Comparison of ENCODE assay signal across 24 cellular contexts in genomic region chr9:99144966-99145365, GRCh38. TPM values are rescaled to one million over a fixed set of nuclear protein-coding genes. Genes with fewer than 3 reads are reported as not detected.
DNase-seq lines count a peak whose midpoint lies in the region; ATAC-seq, FAIRE-seq and TF ChIP-seq lines count a peak whose summit lies in the region.
"Had no signal": no experiment of that assay in that cellular context is flagged by ENCODE, and none has a peak within 500 bp of the region (broad histone marks: within the 10 kb centered on the region; RNA-seq: fewer than 3 reads in every experiment).

No MANE protein-coding gene starts in this region.

- H3K79me2 ChIP-seq in HepG2 (ENCODE audit: insufficient read depth, low read length) (no peaks in the 10 kb centered on the region), K562 (ENCODE audit: control insufficient read depth, insufficient read depth, low read length) (no peaks in the 10 kb centered on the region)

- no peak for TF ChIP-seq POLR2A in HepG2 (IDR thresholded peaks at IDR 0.05; ENCODE audit: insufficient read depth in 1 of 2, low read depth in 2 of 2, low read length in 2 of 2)
- no peak for TF ChIP-seq POLR2A in right lobe of liver (IDR thresholded peaks at IDR 0.05)
- TF ChIP-seq POLR2A in K562 (conservative IDR thresholded peaks at IDR 0.05): no peak

- H3K36me3 ChIP-seq in HepG2 (replicated peaks in 1 of 2; ENCODE audit: control insufficient read depth in 1 of 2, insufficient read depth in 2 of 2, low read length in 2 of 2): peaks cover 4 to 36% of the 10 kb centered on the region in 2 experiments; a peak in 4 of 5 replicates
- peaks cover 0 to 25% (median 4%) of the 10 kb centered on the region in 4 donors for H3K36me3 ChIP-seq in right lobe of liver
- H3K36me3 ChIP-seq in CD8-positive, alpha-beta T cell (ENCODE audit: insufficient read depth, low read length): peaks cover 41% of the 10 kb centered on the region
- peaks cover 98% of the 10 kb centered on the region for H3K36me3 ChIP-seq in K562 (ENCODE audit: control insufficient read depth, insufficient read depth, low read length)
- H3K36me3 ChIP-seq in effector memory CD4-positive, alpha-beta T cell (ENCODE audit: control insufficient read depth, insufficient read depth, low read length): peaks cover 64% of the 10 kb centered on the region

- ATAC-seq in HepG2: no peak
- ATAC-seq in right lobe of liver: no peak
- ATAC-seq in CD8-positive, alpha-beta T cell: no peak
- no peak for ATAC-seq in K562
- ATAC-seq: A549, GM12878 had no signal

- no peaks in the 10 kb centered on the region for H3K9me1 ChIP-seq in K562 (ENCODE audit: control insufficient read depth, insufficient read depth, low read length)

- H3K27ac Mint-ChIP-seq in CD8-positive, alpha-beta T cell: peak overlapping the region; percentile 57
- H3K27ac Mint-ChIP-seq: B cell; CD4-positive, alpha-beta T cell had no signal

- CTCF ChIA-PET in HepG2 (lab: Yijun Ruan, JAX; ENCODE audit: low intra/inter-chr PET ratio, low total read pairs) (no interaction called here), K562 (lab: Yijun Ruan, JAX; ENCODE audit: low intra/inter-chr PET ratio) (interaction anchor here (1.4 kb wide), 1 partner anchor 145 kb away, joined by 6 read pairs; no protein-coding TSS in a partner anchor)
- CTCF ChIA-PET in CD8-positive, alpha-beta T cell (lab: Charles Lee): interaction anchor here (0.9 to 1.8 kb wide), 7 partner anchors 9 to 169 kb away, joined by 3 to 10 read pairs (median 4); no protein-coding TSS in a partner anchor

- H3K4me2 ChIP-seq in HepG2 (ENCODE audit: low read depth, low read length) (no peak overlapping the region), K562 (ENCODE audit: insufficient read depth, low read length) (no peak overlapping the region)
- H3K4me2 ChIP-seq: A549; BLaER1 treated with 17β-estradiol and CSF1 and Interleukin-3, amounts not matched to agents 10 nM and 100 nM had no signal

- no peaks in the 10 kb centered on the region for H3K9me3 ChIP-seq in HepG2 (ENCODE audit: low read length)
- H3K9me3 ChIP-seq in right lobe of liver: no peaks in the 10 kb centered on the region
- no peaks in the 10 kb centered on the region for H3K9me3 ChIP-seq in CD8-positive, alpha-beta T cell (ENCODE audit: low read length)
- no peaks in the 10 kb centered on the region for H3K9me3 ChIP-seq in K562 (replicated peaks; ENCODE audit: control insufficient read depth, insufficient read depth, low read depth, low read length)
- no peaks in the 10 kb centered on the region for H3K9me3 ChIP-seq in effector memory CD4-positive, alpha-beta T cell (ENCODE audit: control insufficient read depth, low read length)
- H3K9me3 ChIP-seq: A549; BLaER1 treated with 17β-estradiol and CSF1 and Interleukin-3, amounts not matched to agents 10 nM and 100 nM had no signal

- no peak overlapping the region for H2AFZ ChIP-seq in HepG2 (ENCODE audit: low read length)
- no peak overlapping the region for H2AFZ ChIP-seq in K562 (ENCODE audit: low read depth, low read length)

- TF ChIP-seq RAD21 in HepG2 (CRISPR knock-in tag; IDR thresholded peaks at IDR 0.05) (no peak), K562 (CRISPR knock-in tag; conservative IDR thresholded peaks at IDR 0.05 in 1 of 2, IDR thresholded peaks at IDR 0.05 in 1 of 2) (no peak)

- peaks cover 90% of the 10 kb centered on the region for H3K36me3 Mint-ChIP-seq in CD8-positive, alpha-beta T cell

- no peaks in the 10 kb centered on the region for H3K4me1 ChIP-seq in HepG2 (ENCODE audit: insufficient read depth, low read length)
- no peaks in the 10 kb centered on the region for H3K4me1 ChIP-seq in right lobe of liver
- H3K4me1 ChIP-seq in CD8-positive, alpha-beta T cell (ENCODE audit: insufficient read depth, low read length): peaks cover 16% of the 10 kb centered on the region
- no peaks in the 10 kb centered on the region; a peak in 1 of 5 replicates for H3K4me1 ChIP-seq in K562 (replicated peaks in 1 of 2; ENCODE audit: control insufficient read depth in 2 of 2, insufficient read depth in 2 of 2, low read length in 2 of 2)
- H3K4me1 ChIP-seq in effector memory CD4-positive, alpha-beta T cell (ENCODE audit: control insufficient read depth, insufficient read depth, low read length, poor library complexity, severe bottlenecking): no peaks in the 10 kb centered on the region
- H3K4me1 ChIP-seq: A549 had no signal

- no peak for FAIRE-seq in HepG2 (lab: Jason Lieb, UNC)
- FAIRE-seq in K562 (lab: Jason Lieb, UNC): no peak
- FAIRE-seq: A549, GM12878, GM12892, GM18507 had no signal

- in situ Hi-C loops in HepG2 (cut with HindIII; ENCODE audit: extremely low pct_ligation_motif_present, low pct_unique_long_range_greater_than_20kb): loop anchor here (10.0 kb wide), 1 partner anchor 170 kb away; no protein-coding TSS in a partner anchor
- in situ Hi-C loops in K562 (cut with MboI): no loop called here

- H3K27me3 ChIP-seq in HepG2 (ENCODE audit: control insufficient read depth in 1 of 2, insufficient read depth in 2 of 2, low read length in 2 of 2): no peaks in the 10 kb centered on the region
- no peaks in the 10 kb centered on the region for H3K27me3 ChIP-seq in right lobe of liver
- no peaks in the 10 kb centered on the region for H3K27me3 ChIP-seq in CD8-positive, alpha-beta T cell (ENCODE audit: insufficient read depth, low read length)
- no peaks in the 10 kb centered on the region for H3K27me3 ChIP-seq in K562 (ENCODE audit: control insufficient read depth in 2 of 2, insufficient read depth in 2 of 2, low read length in 2 of 2)
- no peaks in the 10 kb centered on the region for H3K27me3 ChIP-seq in effector memory CD4-positive, alpha-beta T cell (replicated peaks; ENCODE audit: control insufficient read depth, insufficient read depth, low read length, poor library complexity, severe bottlenecking)
- H3K27me3 ChIP-seq: BLaER1 treated with 17β-estradiol and CSF1 and Interleukin-3, amounts not matched to agents 10 nM and 100 nM had no signal

- intact Hi-C loops in HepG2 (cut with micrococcal nuclease; ENCODE audit: unreplicated experiment) (no loop called here), right lobe of liver (cut with DNase I) (loop anchor here in 1 of 2 donors (10.0 kb wide), 1 partner anchor 170 kb away; no protein-coding TSS in a partner anchor), K562 (cut with micrococcal nuclease) (loop anchor here (5.0 kb wide), 1 partner anchor 298 kb away; no protein-coding TSS in a partner anchor)
- intact Hi-C loops in CD8-positive, alpha-beta T cell (cut with DNase I, micrococcal nuclease): no loop called here

- H3K9ac ChIP-seq in HepG2 (ENCODE audit: insufficient read depth, low read depth, low read length) (no peak overlapping the region), K562 (ENCODE audit: insufficient read depth in 1 of 2, low read depth in 2 of 2, low read length in 2 of 2) (no peak overlapping the region)
- H3K9ac ChIP-seq: BLaER1 treated with 17β-estradiol and CSF1 and Interleukin-3, amounts not matched to agents 10 nM and 100 nM had no signal

- no peak overlapping the region for H3K27ac ChIP-seq in HepG2 (ENCODE audit: extremely low read length, insufficient read depth, low read length)
- no peak overlapping the region for H3K27ac ChIP-seq in right lobe of liver
- H3K27ac ChIP-seq in CD8-positive, alpha-beta T cell (ENCODE audit: low read depth, low read length): no peak overlapping the region
- H3K27ac ChIP-seq in K562 (ENCODE audit: extremely low read depth, low read depth, low read length): no peak overlapping the region
- H3K27ac ChIP-seq in effector memory CD4-positive, alpha-beta T cell (ENCODE audit: insufficient read depth, low read length, poor library complexity, severe bottlenecking): no peak overlapping the region
- H3K27ac ChIP-seq: 22Rv1; A549; BLaER1 treated with 17β-estradiol and CSF1 and Interleukin-3, amounts not matched to agents 10 nM and 100 nM; C4-2B had no signal

- peaks cover 41% of the 10 kb centered on the region for H3K4me1 Mint-ChIP-seq in CD8-positive, alpha-beta T cell (ENCODE audit: low read depth)

- 92% methylated on average over 4 of the region's 4 CpGs for WGBS in HepG2 (ENCODE audit: low lambda C conversion rate)
- 78% methylated on average over 4 of the region's 4 CpGs for WGBS in right lobe of liver (ENCODE audit: insufficient coverage, low coverage, low lambda C conversion rate, missing lambda C conversion rate)
- WGBS in K562 (ENCODE audit: insufficient coverage, low coverage, missing lambda C conversion rate): 65% methylated on average over 4 of the region's 4 CpGs

- DNase-seq in HepG2 (ENCODE audit: low spot score): no peak
- no peak for DNase-seq in right lobe of liver
- no peak for DNase-seq in CD8-positive, alpha-beta T cell
- DNase-seq in K562 (ENCODE audit: extremely low read depth in 1 of 4, low spot score in 3 of 4): no peak
- no peak for DNase-seq in effector memory CD4-positive, alpha-beta T cell
- DNase-seq: AML-193; CD4-positive, alpha-beta T cell; CD8-positive, alpha-beta memory T cell; COR-L47; DMS 273 treated with DMSO at 0.1 percent for 48 hours; DMS153; DMS53; DMS79; DND-41; EL; GDM1 had no signal

- no peak for TF ChIP-seq CTCF in HepG2 (CRISPR knock-in tag; IDR thresholded peaks at IDR 0.05)
- TF ChIP-seq CTCF in right lobe of liver (IDR thresholded peaks at IDR 0.05): no peak
- no peak for TF ChIP-seq CTCF in CD8-positive, alpha-beta T cell (IDR thresholded peaks at IDR 0.05)
- no peak for TF ChIP-seq CTCF in K562 (IDR thresholded peaks at IDR 0.05 in 2 of 3, conservative IDR thresholded peaks at IDR 0.05 in 1 of 3; ENCODE audit: insufficient read depth in 2 of 3, low read depth in 1 of 3, low read length in 3 of 3)

- BruUV-seq in HepG2 (replicated peaks; lab: Mats Ljungman, UMichigan) (no TSS peak), K562 (replicated peaks; lab: Mats Ljungman, UMichigan) (no TSS peak)

- no peak overlapping the region for H3K4me3 Mint-ChIP-seq in CD8-positive, alpha-beta T cell
- H3K4me3 Mint-ChIP-seq: B cell; CD4-positive, alpha-beta T cell; CD8-positive, alpha-beta memory T cell had no signal

- POLR2A ChIA-PET in HepG2 (lab: Yijun Ruan, JAX): no interaction called here
- POLR2A ChIA-PET in CD8-positive, alpha-beta T cell (lab: Charles Lee): no interaction called here
- POLR2A ChIA-PET in K562 (lab: Yijun Ruan, JAX): interaction anchor here (1.0 to 1.6 kb wide), 2 partner anchors 19 to 87 kb away, joined by 3 to 4 read pairs; no protein-coding TSS in a partner anchor

- H4K20me1 ChIP-seq in HepG2 (ENCODE audit: insufficient read depth, low read length): no peaks in the 10 kb centered on the region
- H4K20me1 ChIP-seq in K562 (replicated peaks; ENCODE audit: control insufficient read depth, insufficient read depth, low read length): no peaks in the 10 kb centered on the region

- no peaks in the 10 kb centered on the region for H3K9me3 Mint-ChIP-seq in CD8-positive, alpha-beta T cell
- H3K9me3 Mint-ChIP-seq: CD4-positive, alpha-beta T cell; CD8-positive, alpha-beta memory T cell had no signal

- no peak for TF ChIP-seq EP300 in HepG2 (IDR thresholded peaks at IDR 0.05; ENCODE audit: low read depth in 2 of 2, low read length in 2 of 2)
- no peak for TF ChIP-seq EP300 in HepG2 (CRISPR knock-in tag; IDR thresholded peaks at IDR 0.05; ENCODE audit: borderline replicate concordance)
- TF ChIP-seq EP300 in K562 (IDR thresholded peaks at IDR 0.05; ENCODE audit: low read length): no peak

- no peak overlapping the region for H3K4me3 ChIP-seq in HepG2 (replicated peaks in 1 of 3; ENCODE audit: insufficient read depth in 1 of 3, low read depth in 2 of 3, low read length in 3 of 3)
- H3K4me3 ChIP-seq in right lobe of liver: no peak overlapping the region
- H3K4me3 ChIP-seq in CD8-positive, alpha-beta T cell (ENCODE audit: low read depth, low read length): no peak overlapping the region
- H3K4me3 ChIP-seq in K562: no peak overlapping the region
- H3K4me3 ChIP-seq in effector memory CD4-positive, alpha-beta T cell (ENCODE audit: insufficient read depth, low read depth, low read length, poor library complexity, severe bottlenecking): no peak overlapping the region
- H3K4me3 ChIP-seq: A549; BLaER1 treated with 17β-estradiol and CSF1 and Interleukin-3, amounts not matched to agents 10 nM and 100 nM; GM12878 had no signal

- no peaks in the 10 kb centered on the region for H3K27me3 Mint-ChIP-seq in CD8-positive, alpha-beta T cell (ENCODE audit: low read depth)
- H3K27me3 Mint-ChIP-seq: B cell; CD4-positive, alpha-beta T cell; CD8-positive, alpha-beta memory T cell had no signal

RNA-seq across cellular contexts. Expression of gene TGFBR1, which starts 40.1 kb away (rescaled TPM):
- total RNA-seq in HepG2 (2016; rRNA removed; fragmentation: Illumina TruSeq; extraction: Trizol) (21.2 and 23.9 TPM in 2 replicates), right lobe of liver (10 to 100 TPM in 5 of 6 experiments, 1 to 10 TPM in 1; 9.6 to 26.4 (median 13.4) TPM), K562 (2014; rRNA removed) (22.0 and 23.8 TPM in 2 replicates), K562 (2014; rRNA removed; fragmentation: Illumina TruSeq; extraction: Trizol) (43.7 and 52.6 TPM in 2 replicates), K562 (2015; rRNA removed; fragmentation: Illumina TruSeq; extraction: Trizol) (39.6 and 42.7 TPM in 2 replicates), K562 (2021) (47.1 and 51.9 TPM in 2 replicates)
- total RNA-seq in HepG2 (2016; cell fraction: cytosol; rRNA removed; fragmentation: Illumina TruSeq; extraction: Trizol; ENCODE audit: low read depth): 5.6 and 5.9 TPM in 2 replicates
- 18.4 and 22.1 TPM in 2 replicates for total RNA-seq in HepG2 (2016; cell fraction: insoluble cytoplasmic fraction; rRNA removed; fragmentation: Illumina TruSeq; extraction: Trizol)
- 14.2 and 17.5 TPM in 2 replicates for total RNA-seq in HepG2 (2016; cell fraction: membrane; rRNA removed; fragmentation: Illumina TruSeq; extraction: Trizol)
- 21.2 and 24.6 TPM in 2 replicates for total RNA-seq in HepG2 (2016; cell fraction: nucleus; rRNA removed; fragmentation: Illumina TruSeq; extraction: Trizol)
- polyA plus RNA-seq in HepG2 (2011; rRNA removed) (16.8 and 16.9 TPM in 2 replicates), K562 (2011; rRNA removed) (60.6 and 62.4 TPM in 2 replicates), K562 (2014; fragmentation: Illumina TruSeq; extraction: Trizol) (21.0 and 22.9 TPM in 2 replicates), K562 (2014; fragmentation: Nextera tagmentation; extraction: Ambion mirVana) (10 to 100 TPM; 15.9 to 57.6 TPM), K562 (2014; rRNA removed) (14.0 and 15.5 TPM in 2 replicates)
- 7.4 and 11.8 TPM in 2 replicates for polyA plus RNA-seq in HepG2 (2011; cell fraction: cytosol; rRNA removed)
- 5.4 and 6.2 TPM in 2 replicates for polyA plus RNA-seq in HepG2 (2011; cell fraction: nucleus; rRNA removed)
- 10.1 and 10.7 TPM in 2 replicates for polyA plus RNA-seq in HepG2 (2012)
- polyA plus RNA-seq in HepG2 (2016; cell fraction: cytosol; fragmentation: Illumina TruSeq; extraction: Trizol; ENCODE audit: low read depth): 0.79 and 1.2 TPM in 2 replicates
- 10.0 and 10.3 TPM in 2 replicates for polyA plus RNA-seq in HepG2 (2016; cell fraction: insoluble cytoplasmic fraction; fragmentation: Illumina TruSeq; extraction: Trizol; ENCODE audit: low read depth)
- 3.4 and 3.9 TPM in 2 replicates for polyA plus RNA-seq in HepG2 (2016; cell fraction: membrane; fragmentation: Illumina TruSeq; extraction: Trizol; ENCODE audit: low read depth)
- 16.7 and 17.0 TPM in 2 replicates for polyA plus RNA-seq in HepG2 (2016; cell fraction: nucleus; fragmentation: Illumina TruSeq; extraction: Trizol; ENCODE audit: insufficient read depth, low read depth)
- 103 and 225 TPM in 2 replicates for polyA minus RNA-seq in HepG2 (2011; rRNA and poly(A)+ RNA removed; ENCODE audit: low replicate concordance)
- 40.2 and 45.8 TPM in 2 replicates for polyA minus RNA-seq in HepG2 (2011; cell fraction: cytosol; rRNA and poly(A)+ RNA removed)
- 22.3 and 22.5 TPM in 2 replicates for polyA minus RNA-seq in HepG2 (2011; cell fraction: nucleus; rRNA and poly(A)+ RNA removed)
- 10 to 100 TPM; 24.2 to 25.8 TPM for total RNA-seq in CD8-positive, alpha-beta T cell
- 128 and 138 TPM in 2 replicates for total RNA-seq in K562 (2011; cell fraction: chromatin; rRNA removed; ENCODE audit: low replicate concordance)
- 54.0 and 59.5 TPM in 2 replicates for total RNA-seq in K562 (2011; cell fraction: nucleolus; rRNA removed)
- 105 and 166 TPM in 2 replicates for total RNA-seq in K562 (2011; cell fraction: nucleoplasm; rRNA removed)
- 26.0 and 33.7 TPM in 2 replicates for polyA plus RNA-seq in K562 (2011; cell fraction: cytosol; rRNA removed)
- polyA plus RNA-seq in K562 (2011; cell fraction: nucleus; rRNA removed): 34.5 and 36.0 TPM in 2 replicates
- 21.8 and 26.0 TPM in 2 replicates for polyA plus RNA-seq in K562 (2012)
- 200 and 204 TPM in 2 replicates for polyA minus RNA-seq in K562 (2011; rRNA and poly(A)+ RNA removed)
- polyA minus RNA-seq in K562 (2011; cell fraction: cytosol; rRNA and poly(A)+ RNA removed): 71.2 and 76.9 TPM in 2 replicates
- 21.1 and 40.8 TPM in 2 replicates for polyA minus RNA-seq in K562 (2011; cell fraction: nucleus; rRNA and poly(A)+ RNA removed)

Comparison
In these comparisons a context has a peak if more than half of its experiments do, and no peak if none do; other contexts are left out.
1. Of the 241 proteins assayed by ChIP-seq in both HepG2 and K562: peak only in HepG2: none; only in K562: none; in both: ZKSCAN1; in neither: 240.